In genomic region chr7:674454-675410, GRCh38 we compare ENCODE assay signal across 1 cellular context.
TF ChIP-seq lines count a peak whose summit lies in the region.

No MANE protein-coding gene starts in this region.

TF ChIP-seq in K562, 482 proteins besides CTCF, POLR2A, EP300 and RAD21:
- TF ChIP-seq ZNF12 (CRISPR knock-in tag; IDR thresholded peaks at IDR 0.05) = no peak
- no peak for TF ChIP-seq RBM34 (IDR thresholded peaks at IDR 0.05; ENCODE audit: borderline replicate concordance, insufficient read depth, low read length)
- 0 out of 3 replicates have a peak, but pooled peaks of 1 of the 2 experiments have one; percentile 29 for TF ChIP-seq CBX3 (IDR thresholded peaks at IDR 0.05; ENCODE audit: borderline replicate concordance in 1 of 2, low read length in 2 of 2)
- TF ChIP-seq HLTF (IDR thresholded peaks at IDR 0.05) = 0 out of 2 replicates have a peak, but pooled peaks have one; percentile 1
